9 cellular contexts compared by ENCODE assay signal in the genomic region with DNA sequence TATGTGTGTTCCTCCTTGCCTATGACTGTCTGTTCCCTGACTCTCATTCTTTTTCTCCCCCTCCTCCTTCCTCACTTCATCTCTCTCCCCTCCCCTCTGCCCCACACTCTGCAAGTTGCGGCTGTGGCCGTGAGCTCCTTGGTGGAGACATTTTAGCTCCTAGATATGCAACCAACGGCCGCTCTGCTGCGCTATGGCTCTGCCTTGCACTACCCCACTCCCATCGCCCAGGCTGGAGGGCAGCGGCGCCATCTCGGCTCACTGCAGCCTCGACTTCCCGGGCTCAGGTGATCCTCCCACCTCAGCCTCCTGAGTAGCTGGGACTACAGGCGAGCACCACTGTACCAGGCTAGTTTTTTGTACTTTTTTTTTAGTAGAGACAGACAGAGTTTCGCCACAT. TPM values are rescaled to one million over a fixed set of nuclear protein-coding genes. Genes with fewer than 3 reads are reported as not detected.
"Had no signal": no experiment of that assay in that cellular context is flagged by ENCODE, and none has a peak within 500 bp of the region (broad histone marks: within the 10 kb centered on the region; RNA-seq: fewer than 3 reads in every experiment).

No MANE protein-coding gene starts in this region.

- H3K4me3 ChIP-seq: GM23248, HAP-1, K562 had no signal

- H3K4me1 ChIP-seq: HAP-1 had no signal

- H3K9ac ChIP-seq: GM23248 had no signal

- H3K36me3 ChIP-seq: HAP-1 had no signal

- DNase-seq: GM23248, GOT3, H7, IMR-90 had no signal

- H3K9me3 ChIP-seq: HAP-1 had no signal

- H3K27ac ChIP-seq: GM23248, HL-60 had no signal

RNA-seq across cellular contexts. Expression of a gene that starts 5.5 kb away (rescaled TPM):
- total RNA-seq: GM23248, H4, H7, IMR-90, K562 had no signal
- polyA plus RNA-seq: GM23248, IMR-90, K562 had no signal

RNA-seq across cellular contexts. Expression of a gene that starts 37.0 kb away (rescaled TPM):
- total RNA-seq: GM23248, H7, HT1080, IMR-90 had no signal
- polyA plus RNA-seq: GM23248, IMR-90, K562 had no signal
